In the genomic region with DNA sequence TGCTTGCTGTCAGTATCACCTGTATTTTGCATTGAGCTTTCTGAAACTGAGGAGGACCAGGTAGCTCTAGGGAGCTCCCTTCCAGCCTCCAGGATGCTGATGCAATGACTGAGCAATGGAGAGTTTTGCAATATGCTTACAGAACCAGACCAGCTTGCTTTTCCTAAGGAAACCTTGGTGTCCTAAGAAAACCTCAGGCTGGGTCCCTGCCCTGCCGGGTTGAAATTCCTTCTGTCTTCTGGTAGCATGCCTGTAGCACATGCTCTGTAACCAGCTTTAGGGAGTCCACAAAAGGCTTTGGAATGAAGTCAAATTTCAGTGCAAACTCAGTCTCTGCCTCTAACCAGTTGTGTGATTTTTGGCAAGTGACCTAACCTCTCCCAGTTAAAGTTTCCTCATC, we compare ENCODE assay signal across 10 cellular contexts.
DNase-seq lines count a peak whose midpoint lies in the region; ATAC-seq and TF ChIP-seq lines count a peak whose summit lies in the region.
"Had no signal": no experiment of that assay in that cellular context is flagged by ENCODE, and none has a peak within 500 bp of the region (broad histone marks: within the 10 kb centered on the region; RNA-seq: fewer than 3 reads in every experiment).

No MANE protein-coding gene starts in this region.

- H3K56ac ChIP-seq in H9 (ENCODE audit: insufficient read length, low read depth, low read length) = no peak overlapping the region

- H3K4me1 Mint-ChIP-seq in H9 = no peaks in the 10 kb centered on the region
- H3K4me1 Mint-ChIP-seq in T-helper 2 cell treated with Interferon-gamma antibody and Interleukin-4, amounts not matched to agents 5 μg/mL and 100 μg/mL, for 36 hours (ENCODE audit: low read depth) = no peaks in the 10 kb centered on the region
- H3K4me1 Mint-ChIP-seq: activated T-helper 17 cell treated with anti-CD3 and anti-CD28 coated beads, Interleukin-2, amount 50 U/mL, for 72 hours had no signal

- no peak overlapping the region for H3T11ph ChIP-seq in H9 (ENCODE audit: low read length)

- H2AFZ ChIP-seq in H9 (ENCODE audit: low read length) (peak overlapping the region; percentile 75), smooth muscle cell (ENCODE audit: low read depth) (peak overlapping the region; percentile 10)

- H3K4ac ChIP-seq in H9 (ENCODE audit: low read depth, low read length) = no peak overlapping the region

- in situ Hi-C loops in G401 (cut with HindIII; ENCODE audit: low sequenced_read_pairs) = no loop called here

- no peaks in the 10 kb centered on the region for H3K23me2 ChIP-seq in H9 (ENCODE audit: insufficient read length, low read depth, low read length, poor library complexity, severe bottlenecking)

- no peak overlapping the region for H4K91ac ChIP-seq in H9 (ENCODE audit: insufficient read length, low read depth, low read length)

- H3K27me3 ChIP-seq in H9 (ENCODE audit: insufficient read depth, low read length) = no peaks in the 10 kb centered on the region
- H3K27me3 ChIP-seq in smooth muscle cell (ENCODE audit: low read depth) = no peaks in the 10 kb centered on the region

- no peak overlapping the region for H3K14ac ChIP-seq in H9 (ENCODE audit: insufficient read depth, low read length)

- no peak for TF ChIP-seq CTCF in H9 (conservative IDR thresholded peaks at IDR 0.05)
- no peak for TF ChIP-seq CTCF in smooth muscle cell (IDR thresholded peaks at IDR 0.05; ENCODE audit: borderline replicate concordance, insufficient read depth, poor library complexity, severe bottlenecking)

- H3K36me3 ChIP-seq in smooth muscle cell (ENCODE audit: low read depth) = no peaks in the 10 kb centered on the region

- H4K5ac ChIP-seq in H9 (ENCODE audit: insufficient read length, low read depth, low read length) = no peak overlapping the region

- no peak overlapping the region for H3K27ac Mint-ChIP-seq in H9
- H3K27ac Mint-ChIP-seq in T-helper 2 cell treated with Interferon-gamma antibody and Interleukin-4, amounts not matched to agents 5 μg/mL and 100 μg/mL, for 36 hours = no peak overlapping the region
- H3K27ac Mint-ChIP-seq: activated T-helper 17 cell treated with anti-CD3 and anti-CD28 coated beads, Interleukin-2, amount 50 U/mL, for 72 hours had no signal

- no peak overlapping the region for H2AK5ac ChIP-seq in H9 (ENCODE audit: insufficient read length, low read length)

- H3K23ac ChIP-seq in H9 (ENCODE audit: insufficient read length, low read depth, low read length) = no peak overlapping the region

- no CpG with 5 or more reads among the region's 1 CpG for WGBS in H9 (ENCODE audit: extremely low coverage, insufficient read length, low lambda C conversion rate)
- WGBS in smooth muscle cell (ENCODE audit: low lambda C conversion rate) = 0% methylated on average over 1 of the region's 1 CpG

- no peaks in the 10 kb centered on the region for H3K79me1 ChIP-seq in H9 (ENCODE audit: insufficient read depth, low read depth, low read length, poor library complexity, severe bottlenecking)

- H2BK120ac ChIP-seq in H9 (ENCODE audit: low read depth, low read length, poor library complexity, severe bottlenecking) = no peak overlapping the region

- H3K36me3 Mint-ChIP-seq in H9 (ENCODE audit: insufficient read depth in 1 of 3, low read depth in 3 of 3) = peaks cover 8 to 16% (median 10%) of the 10 kb centered on the region in 3 experiments
- no peaks in the 10 kb centered on the region for H3K36me3 Mint-ChIP-seq in T-helper 2 cell treated with Interferon-gamma antibody and Interleukin-4, amounts not matched to agents 5 μg/mL and 100 μg/mL, for 36 hours (ENCODE audit: low read depth)

- no peak overlapping the region for H2BK5ac ChIP-seq in H9 (ENCODE audit: insufficient read length, low read length)

- no peak overlapping the region for H4K8ac ChIP-seq in H9 (replicated peaks; ENCODE audit: insufficient read length, low read depth, low read length)

- no peak overlapping the region for H3K9ac ChIP-seq in H9 (ENCODE audit: extremely low read depth, insufficient read length, low read length)
- H3K9ac ChIP-seq in smooth muscle cell (ENCODE audit: low read depth) = no peak overlapping the region

- H2BK12ac ChIP-seq in H9 (ENCODE audit: insufficient read length, low read depth, low read length) = no peak overlapping the region

- peaks cover 9% of the 10 kb centered on the region for H3F3A ChIP-seq in smooth muscle cell (ENCODE audit: low read depth)

- H3K9me3 ChIP-seq in H9 (ENCODE audit: control insufficient read depth, low read depth, low read length) (peaks cover 1% of the 10 kb centered on the region), smooth muscle cell (replicated peaks; ENCODE audit: low read depth) (peaks cover 3% of the 10 kb centered on the region)

- H3K4me2 ChIP-seq in H9 (ENCODE audit: insufficient read depth, insufficient read length, low read length) (no peak overlapping the region), smooth muscle cell (peak overlapping the region; percentile 61)

- peaks cover 14 to 17% of the 10 kb centered on the region in 2 experiments for H3K9me3 Mint-ChIP-seq in H9
- peaks cover 11% of the 10 kb centered on the region for H3K9me3 Mint-ChIP-seq in T-helper 2 cell treated with Interferon-gamma antibody and Interleukin-4, amounts not matched to agents 5 μg/mL and 100 μg/mL, for 36 hours

- H4K20me1 ChIP-seq in H9 (ENCODE audit: control insufficient read depth, insufficient read depth, insufficient read length) (no peaks in the 10 kb centered on the region), smooth muscle cell (ENCODE audit: low read depth) (no peaks in the 10 kb centered on the region)

- H3K27me3 Mint-ChIP-seq in H9 (ENCODE audit: low read depth) = peaks cover 4% of the 10 kb centered on the region
- peaks cover 5% of the 10 kb centered on the region for H3K27me3 Mint-ChIP-seq in T-helper 2 cell treated with Interferon-gamma antibody and Interleukin-4, amounts not matched to agents 5 μg/mL and 100 μg/mL, for 36 hours (ENCODE audit: low read depth)

- H3K79me2 ChIP-seq in H9 (ENCODE audit: insufficient read depth, low read length) = no peaks in the 10 kb centered on the region
- H3K79me2 ChIP-seq in smooth muscle cell (ENCODE audit: low read depth) = no peaks in the 10 kb centered on the region

- H2BK20ac ChIP-seq in H9 (ENCODE audit: low read depth, low read length, poor library complexity, severe bottlenecking) = no peak overlapping the region

- no peak overlapping the region for H3K18ac ChIP-seq in H9 (ENCODE audit: insufficient read length, low read depth, low read length)

- no peak overlapping the region for H3K27ac ChIP-seq in H9 (ENCODE audit: insufficient read length, low read depth, low read length)
- peak overlapping the region; percentile 56 for H3K27ac ChIP-seq in smooth muscle cell (ENCODE audit: low read depth)

- H3K4me1 ChIP-seq in H9 (ENCODE audit: insufficient read depth, low read length) = no peaks in the 10 kb centered on the region; the same call in 1 of the 2 replicates
- H3K4me1 ChIP-seq in smooth muscle cell (ENCODE audit: low read depth) = peaks cover 3% of the 10 kb centered on the region

- H3K4me3 Mint-ChIP-seq in H9 = no peak overlapping the region
- H3K4me3 Mint-ChIP-seq in T-helper 2 cell treated with Interferon-gamma antibody and Interleukin-4, amounts not matched to agents 5 μg/mL and 100 μg/mL, for 36 hours = no peak overlapping the region
- H3K4me3 Mint-ChIP-seq: activated T-helper 17 cell treated with anti-CD3 and anti-CD28 coated beads, Interleukin-2, amount 50 U/mL, for 72 hours had no signal

- ATAC-seq in SK-N-SH treated with all-trans-retinoic acid at 6 μM for 48 hours = peak; percentile 90
- no peak for ATAC-seq in GM19351 (IDR thresholded peaks at IDR 0.05; ENCODE audit: unreplicated experiment)
- ATAC-seq: activated T-helper 17 cell treated with anti-CD3 and anti-CD28 coated beads, Interleukin-2, amount 50 U/mL, for 72 hours had no signal

- DNase-seq in H9 (no peak), glomerular visceral epithelial cell (ENCODE audit: extremely low spot score) (peak; percentile 65), smooth muscle cell (lab: John Stamatoyannopoulos, UW; ENCODE audit: unreplicated experiment) (peak; percentile 2), G401 (ENCODE audit: low spot score) (no peak), nucleus accumbens (lab: John Stamatoyannopoulos, UW) (no peak)
- no peak for DNase-seq in T-helper 2 cell treated with Interferon-gamma antibody and Interleukin-4, amounts not matched to agents 5 μg/mL and 100 μg/mL, for 36 hours (ENCODE audit: low spot score)
- DNase-seq: NCI-H1417 treated with DMSO at 0.1 percent for 48 hours had no signal

- H2BK15ac ChIP-seq in H9 (ENCODE audit: low read depth, low read length) = no peak overlapping the region

- H3K4me3 ChIP-seq in smooth muscle cell = no peak overlapping the region

TF ChIP-seq in SK-N-SH treated with all-trans-retinoic acid at 6 μM for 48 hours, 23 proteins besides CTCF, POLR2A, EP300 and RAD21 (continues in another document):
- TF ChIP-seq ARNTL (CRISPR knock-in tag; IDR thresholded peaks at IDR 0.05; ENCODE audit: borderline replicate concordance, low read depth) = no peak
- TF ChIP-seq ZNF70 (CRISPR knock-in tag; IDR thresholded peaks at IDR 0.05) = no peak
- no peak for TF ChIP-seq ZNF8 (CRISPR knock-in tag; IDR thresholded peaks at IDR 0.05)
- no peak for TF ChIP-seq ZNF565 (CRISPR knock-in tag; conservative IDR thresholded peaks at IDR 0.05; ENCODE audit: low read depth)
- TF ChIP-seq, protein P1, sequence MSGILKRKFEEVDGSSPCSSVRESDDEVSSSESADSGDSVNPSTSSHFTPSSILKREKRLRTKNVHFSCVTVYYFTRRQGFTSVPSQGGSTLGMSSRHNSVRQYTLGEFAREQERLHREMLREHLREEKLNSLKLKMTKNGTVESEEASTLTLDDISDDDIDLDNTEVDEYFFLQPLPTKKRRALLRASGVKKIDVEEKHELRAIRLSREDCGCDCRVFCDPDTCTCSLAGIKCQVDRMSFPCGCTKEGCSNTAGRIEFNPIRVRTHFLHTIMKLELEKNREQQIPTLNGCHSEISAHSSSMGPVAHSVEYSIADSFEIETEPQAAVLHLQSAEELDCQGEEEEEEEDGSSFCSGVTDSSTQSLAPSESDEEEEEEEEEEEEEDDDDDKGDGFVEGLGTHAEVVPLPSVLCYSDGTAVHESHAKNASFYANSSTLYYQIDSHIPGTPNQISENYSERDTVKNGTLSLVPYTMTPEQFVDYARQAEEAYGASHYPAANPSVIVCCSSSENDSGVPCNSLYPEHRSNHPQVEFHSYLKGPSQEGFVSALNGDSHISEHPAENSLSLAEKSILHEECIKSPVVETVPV (CRISPR knock-in tag; IDR thresholded peaks at IDR 0.05) = no peak
- TF ChIP-seq PPARA (CRISPR knock-in tag; IDR thresholded peaks at IDR 0.05; ENCODE audit: borderline replicate concordance) = no peak
- no peak for TF ChIP-seq ZFP30 (CRISPR knock-in tag; IDR thresholded peaks at IDR 0.05)
- no peak for TF ChIP-seq ZC3H10 (CRISPR knock-in tag; IDR thresholded peaks at IDR 0.05)
- no peak for TF ChIP-seq ESRRG (CRISPR knock-in tag; IDR thresholded peaks at IDR 0.05)
- TF ChIP-seq ZFP3 (CRISPR knock-in tag; IDR thresholded peaks at IDR 0.05) = no peak

Comparison
In these comparisons a context has a peak if more than half of its experiments do, and no peak if none do; other contexts are left out.
1. DNase-seq: peak in glomerular visceral epithelial cell (single experiment) and smooth muscle cell (single experiment); none in H9 (single experiment), G401 (single experiment), nucleus accumbens (0 of 56) and T-helper 2 cell treated with Interferon-gamma antibody and Interleukin-4, amounts not matched to agents 5 μg/mL and 100 μg/mL, for 36 hours (single experiment).